ENCODE assay signal across 9 cellular contexts in genomic region chr7:110442386-110442837, GRCh38.
DNase-seq lines count a peak whose midpoint lies in the region; ATAC-seq, FAIRE-seq and TF ChIP-seq lines count a peak whose summit lies in the region.
"Had no signal": no experiment of that assay in that cellular context is flagged by ENCODE, and none has a peak within 500 bp of the region (broad histone marks: within the 10 kb centered on the region; RNA-seq: fewer than 3 reads in every experiment).

No MANE protein-coding gene starts in this region.

- H3K27ac Mint-ChIP-seq in activated naive CD4-positive, alpha-beta T cell treated with anti-CD3 and anti-CD28 coated beads for 36 hours, result no peak overlapping the region
- H3K27ac Mint-ChIP-seq: activated naive CD8-positive, alpha-beta T cell treated with anti-CD3 and anti-CD28 coated beads, Interleukin-2, amount 10 ng/mL, durations not matched to agents 7 days and 5 days had no signal

- H3K4me2 ChIP-seq in trophoblast cell (ENCODE audit: low read length), result no peak overlapping the region

- H3K18ac ChIP-seq in trophoblast cell (ENCODE audit: low read length), result no peak overlapping the region

- CTCF ChIA-PET in activated naive CD4-positive, alpha-beta T cell treated with anti-CD3 and anti-CD28 coated beads for 36 hours (lab: Charles Lee), result interaction anchor here (0.6 to 0.8 kb wide), 4 partner anchors 11 to 1781 kb away, joined by 3 to 6 read pairs (median 3); no protein-coding TSS in a partner anchor

- no peak overlapping the region for H3K27ac ChIP-seq in trophoblast cell (ENCODE audit: low read depth, low read length)

- FAIRE-seq in bronchial epithelial cell (lab: Jason Lieb, UNC), result peak; percentile 90

- no peaks in the 10 kb centered on the region for H3K79me2 ChIP-seq in trophoblast cell (ENCODE audit: control insufficient read depth, insufficient read depth, low read length, poor library complexity)

- no CpG with 5 or more reads among the region's 4 CpGs for WGBS in trophoblast cell (ENCODE audit: extremely low coverage, insufficient coverage, insufficient read length)

- no peak overlapping the region for H3K14ac ChIP-seq in trophoblast cell (ENCODE audit: low read length)

- H3K9me3 Mint-ChIP-seq in activated naive CD4-positive, alpha-beta T cell treated with anti-CD3 and anti-CD28 coated beads for 36 hours, result peaks cover 6% of the 10 kb centered on the region

- H3K36me3 Mint-ChIP-seq in activated naive CD4-positive, alpha-beta T cell treated with anti-CD3 and anti-CD28 coated beads for 36 hours (ENCODE audit: low read depth), result no peaks in the 10 kb centered on the region
- H3K36me3 Mint-ChIP-seq: activated naive CD8-positive, alpha-beta T cell treated with anti-CD3 and anti-CD28 coated beads, Interleukin-2, amount 10 ng/mL, durations not matched to agents 7 days and 5 days had no signal

- DNase-seq in activated naive CD4-positive, alpha-beta T cell treated with anti-CD3 and anti-CD28 coated beads for 36 hours, result peak; percentile 46
- no peak for DNase-seq in activated naive CD4-positive, alpha-beta T cell treated with Interleukin-2 at 50 U/mL for 16 hours
- DNase-seq in NCI-H526 treated with DMSO at 0.1 percent for 48 hours (lab: John Stamatoyannopoulos, UW) (peak; percentile 40), bronchial epithelial cell (ENCODE audit: low read depth) (peak; percentile 67), trophoblast cell (peak; percentile 41 to 64), putamen (ENCODE audit: low spot score) (no peak), GF-D8 (lab: John Stamatoyannopoulos, UW) (no peak)
- DNase-seq: activated naive CD8-positive, alpha-beta T cell treated with anti-CD3 and anti-CD28 coated beads, Interleukin-2, amount 10 ng/mL, durations not matched to agents 7 days and 5 days had no signal

- no peak overlapping the region for H3K23ac ChIP-seq in trophoblast cell (ENCODE audit: low read length)

- H2BK5ac ChIP-seq in trophoblast cell (ENCODE audit: low read depth, low read length, poor library complexity), result no peak overlapping the region

- H3K79me1 ChIP-seq in trophoblast cell (ENCODE audit: low read length), result no peaks in the 10 kb centered on the region

- peak; percentile 66 for ATAC-seq in HG02973 (IDR thresholded peaks at IDR 0.05; ENCODE audit: unreplicated experiment)

- no peak overlapping the region for H3K4me3 ChIP-seq in bronchial epithelial cell (ENCODE audit: low read depth, low read length)
- no peak overlapping the region for H3K4me3 ChIP-seq in trophoblast cell (ENCODE audit: low read depth, low read length)

- H3K9ac ChIP-seq in trophoblast cell (ENCODE audit: low read length), result no peak overlapping the region

- no peak overlapping the region for H4K91ac ChIP-seq in trophoblast cell (ENCODE audit: low read depth, low read length)

- no peaks in the 10 kb centered on the region for H3K9me3 ChIP-seq in trophoblast cell (ENCODE audit: insufficient read depth, low read depth, low read length)

- no peak overlapping the region for H2BK12ac ChIP-seq in trophoblast cell (ENCODE audit: low read length)

- no peaks in the 10 kb centered on the region for H3K27me3 Mint-ChIP-seq in activated naive CD4-positive, alpha-beta T cell treated with anti-CD3 and anti-CD28 coated beads for 36 hours (ENCODE audit: low read depth)
- H3K27me3 Mint-ChIP-seq: activated naive CD8-positive, alpha-beta T cell treated with anti-CD3 and anti-CD28 coated beads, Interleukin-2, amount 10 ng/mL, durations not matched to agents 7 days and 5 days had no signal

- no peaks in the 10 kb centered on the region for H3K27me3 ChIP-seq in bronchial epithelial cell (ENCODE audit: control insufficient read depth, insufficient read depth, low read length)
- no peaks in the 10 kb centered on the region for H3K27me3 ChIP-seq in trophoblast cell (ENCODE audit: insufficient read depth, low read length)

- no peak overlapping the region for H4K12ac ChIP-seq in trophoblast cell (ENCODE audit: low read depth, low read length)

- no peak overlapping the region for H2AK5ac ChIP-seq in trophoblast cell (ENCODE audit: low read length)

- no peaks in the 10 kb centered on the region for H3K4me1 ChIP-seq in trophoblast cell (ENCODE audit: control insufficient read depth in 1 of 2, insufficient read depth in 2 of 2, low read length in 2 of 2)

- no peak overlapping the region for H2AFZ ChIP-seq in trophoblast cell (ENCODE audit: insufficient read depth, low read length, poor library complexity)

- no peaks in the 10 kb centered on the region for H3K4me1 Mint-ChIP-seq in activated naive CD4-positive, alpha-beta T cell treated with anti-CD3 and anti-CD28 coated beads for 36 hours (ENCODE audit: low read depth)
- H3K4me1 Mint-ChIP-seq: activated naive CD8-positive, alpha-beta T cell treated with anti-CD3 and anti-CD28 coated beads, Interleukin-2, amount 10 ng/mL, durations not matched to agents 7 days and 5 days had no signal

- no peak overlapping the region for H2BK120ac ChIP-seq in trophoblast cell (ENCODE audit: insufficient read depth, low read length, poor library complexity)

- no peak overlapping the region for H3K4me3 Mint-ChIP-seq in activated naive CD4-positive, alpha-beta T cell treated with anti-CD3 and anti-CD28 coated beads for 36 hours
- H3K4me3 Mint-ChIP-seq: activated naive CD8-positive, alpha-beta T cell treated with anti-CD3 and anti-CD28 coated beads, Interleukin-2, amount 10 ng/mL, durations not matched to agents 7 days and 5 days had no signal

- peak; percentile 85 for TF ChIP-seq CTCF in bronchial epithelial cell (IDR thresholded peaks at IDR 0.05; ENCODE audit: insufficient read depth, low read length, severe bottlenecking)

- intact Hi-C loops in activated naive CD4-positive, alpha-beta T cell treated with anti-CD3 and anti-CD28 coated beads for 36 hours (cut with micrococcal nuclease), result loop anchor here (1.0 to 2.0 kb wide), 2 partner anchors 352 to 598 kb away; no protein-coding TSS in a partner anchor

- no peak overlapping the region for H3K4ac ChIP-seq in trophoblast cell (ENCODE audit: low read depth, low read length)

- no peaks in the 10 kb centered on the region for H3K36me3 ChIP-seq in bronchial epithelial cell (ENCODE audit: control insufficient read depth, insufficient read depth, low read length)
- no peaks in the 10 kb centered on the region for H3K36me3 ChIP-seq in trophoblast cell (ENCODE audit: control insufficient read depth in 1 of 2, insufficient read depth in 2 of 2, low read length in 2 of 2)

- no peak overlapping the region for H4K8ac ChIP-seq in trophoblast cell (ENCODE audit: low read depth, low read length)

Comparison
In these comparisons a context has a peak if more than half of its experiments do, and no peak if none do; other contexts are left out.
1. DNase-seq: peak in activated naive CD4-positive, alpha-beta T cell treated with anti-CD3 and anti-CD28 coated beads for 36 hours (single experiment), NCI-H526 treated with DMSO at 0.1 percent for 48 hours (single experiment), bronchial epithelial cell (single experiment) and trophoblast cell (2 of 2); none in activated naive CD4-positive, alpha-beta T cell treated with Interleukin-2 at 50 U/mL for 16 hours (single experiment), putamen (single experiment) and GF-D8 (single experiment).